Comparison of ENCODE assay signal across 7 cellular contexts in genomic region chr5:88140396-88140862, GRCh38.
DNase-seq lines count a peak whose midpoint lies in the region; ATAC-seq, FAIRE-seq and TF ChIP-seq lines count a peak whose summit lies in the region.

No MANE protein-coding gene starts in this region.

- H3K4me3 ChIP-seq in IMR-90 (ENCODE audit: insufficient read depth, low read depth, low read length) (peak overlapping the region; percentile 44), K562 (peak overlapping the region; percentile 46), kidney (ENCODE audit: low read length in 2 of 2) (peak overlapping the region; percentile 75 to 82), stomach smooth muscle (ENCODE audit: low read length in 2 of 2) (peak overlapping the region; percentile 70 to 78)

- H3K9ac ChIP-seq in IMR-90 (ENCODE audit: low read depth, low read length) (0 out of 2 replicates have a peak overlapping the region, but pooled peaks have one; percentile 45), K562 (ENCODE audit: insufficient read depth in 1 of 2, low read depth in 2 of 2, low read length in 2 of 2) (peak overlapping the region; percentile 48 to 87; a peak in 2 of 4 replicates), kidney (ENCODE audit: low read length in 2 of 2) (no peak overlapping the region), stomach smooth muscle (ENCODE audit: low read length in 2 of 2) (peak overlapping the region in 1 of 2 donors; percentile 48)

- FAIRE-seq in K562 (lab: Jason Lieb, UNC): no peak
- FAIRE-seq in kidney (lab: Jason Lieb, UNC): no peak

- H2BK20ac ChIP-seq in IMR-90 (ENCODE audit: low read depth, low read length): no peak overlapping the region

- POLR2A ChIA-PET in IMR-90 (lab: Charles Lee; ENCODE audit: unreplicated experiment): no interaction called here
- POLR2A ChIA-PET in K562 (lab: Yijun Ruan, JAX): no interaction called here

- H4K5ac ChIP-seq in IMR-90 (ENCODE audit: low read depth, low read length): no peak overlapping the region

- no peak overlapping the region for H4K8ac ChIP-seq in IMR-90 (ENCODE audit: low read depth in 2 of 2, low read length in 2 of 2)

- no peak overlapping the region for H4K91ac ChIP-seq in IMR-90 (ENCODE audit: insufficient read depth, low read depth, low read length)

- ATAC-seq in IMR-90 (ENCODE audit: low read depth) (no peak), K562 (no peak), GM21367 (IDR thresholded peaks at IDR 0.05; ENCODE audit: unreplicated experiment) (no peak), HG02981 (IDR thresholded peaks at IDR 0.05; ENCODE audit: unreplicated experiment) (no peak)

- H2AK5ac ChIP-seq in IMR-90 (ENCODE audit: low read depth, low read length): no peak overlapping the region

- no peak overlapping the region for H2BK5ac ChIP-seq in IMR-90 (ENCODE audit: low read depth, low read length, poor library complexity, severe bottlenecking)

- peak overlapping the region; percentile 63 for H3K4me2 ChIP-seq in IMR-90 (ENCODE audit: low read depth, low read length)
- peak overlapping the region; percentile 92 for H3K4me2 ChIP-seq in K562 (ENCODE audit: insufficient read depth, low read length)

- no peak overlapping the region for H3K18ac ChIP-seq in IMR-90 (ENCODE audit: low read depth, low read length)

- DNase-seq in IMR-90 (no peak), K562 (ENCODE audit: extremely low read depth in 1 of 4, low spot score in 3 of 4) (peak in 1 of 4 experiments; percentile 34), kidney (peak; percentile 72)
- no peak for DNase-seq in effector CD4-positive, alpha-beta T cell

- H2BK15ac ChIP-seq in IMR-90 (ENCODE audit: low read depth, low read length): no peak overlapping the region

- H2BK120ac ChIP-seq in IMR-90 (ENCODE audit: low read depth, low read length): no peak overlapping the region

- no peak overlapping the region for H3K14ac ChIP-seq in IMR-90 (replicated peaks; ENCODE audit: low read depth, low read length)

- no peak overlapping the region for H3K27ac ChIP-seq in IMR-90 (ENCODE audit: insufficient read depth, low read length)
- H3K27ac ChIP-seq in K562 (ENCODE audit: extremely low read depth, low read depth, low read length): no peak overlapping the region
- H3K27ac ChIP-seq in kidney (ENCODE audit: low read depth in 2 of 2, low read length in 2 of 2): no peak overlapping the region
- no peak overlapping the region for H3K27ac ChIP-seq in stomach smooth muscle (ENCODE audit: low read length)

- H3K79me2 ChIP-seq in K562 (ENCODE audit: control insufficient read depth, insufficient read depth, low read length): no peaks in the 10 kb centered on the region

- no peak for TF ChIP-seq EP300 in K562 (IDR thresholded peaks at IDR 0.05; ENCODE audit: low read length)

- H2AK9ac ChIP-seq in IMR-90 (replicated peaks; ENCODE audit: low read depth, low read length, poor library complexity): no peak overlapping the region

- BruUV-seq in IMR-90 (replicated peaks; lab: Mats Ljungman, UMichigan) (no TSS peak), K562 (replicated peaks; lab: Mats Ljungman, UMichigan) (no TSS peak)

- H2AFZ ChIP-seq in IMR-90 (replicated peaks; ENCODE audit: low read length, poor library complexity): peak overlapping the region; percentile 90
- H2AFZ ChIP-seq in K562 (ENCODE audit: low read depth, low read length): peak overlapping the region; percentile 94

- no peaks in the 10 kb centered on the region; the same call in 1 of the 2 replicates for H3K9me1 ChIP-seq in IMR-90 (ENCODE audit: insufficient read depth, low read length)
- H3K9me1 ChIP-seq in K562 (ENCODE audit: control insufficient read depth, insufficient read depth, low read length): no peaks in the 10 kb centered on the region

- TF ChIP-seq POLR2A in IMR-90 (IDR thresholded peaks at IDR 0.05; ENCODE audit: low read depth, low read length) (no peak), K562 (conservative IDR thresholded peaks at IDR 0.05) (no peak)

- H3K27me3 ChIP-seq in IMR-90 (ENCODE audit: control insufficient read depth, insufficient read depth, low read length) (peaks cover 43% of the 10 kb centered on the region), K562 (ENCODE audit: control insufficient read depth in 2 of 2, insufficient read depth in 2 of 2, low read length in 2 of 2) (peaks cover 19 to 24% of the 10 kb centered on the region in 2 experiments; a peak in 4 of 5 replicates), stomach smooth muscle (ENCODE audit: control insufficient read depth in 1 of 2, insufficient read depth in 2 of 2, low read length in 2 of 2) (peaks cover 40 to 54% of the 10 kb centered on the region in 2 donors)

- CTCF ChIA-PET in IMR-90 (lab: Yijun Ruan, JAX) (no interaction called here), K562 (lab: Yijun Ruan, JAX; ENCODE audit: low intra/inter-chr PET ratio) (no interaction called here)

- TF ChIP-seq RAD21 in IMR-90 (IDR thresholded peaks at IDR 0.05; ENCODE audit: low read length) (no peak), K562 (CRISPR knock-in tag; conservative IDR thresholded peaks at IDR 0.05 in 1 of 2, IDR thresholded peaks at IDR 0.05 in 1 of 2) (no peak)

- H3K4ac ChIP-seq in IMR-90 (ENCODE audit: low read depth, low read length): no peak overlapping the region

- dilution Hi-C loops in IMR-90 (cut with HindIII; ENCODE audit: low sequenced_read_pairs, unreplicated experiment): no loop called here

- H3K56ac ChIP-seq in IMR-90 (ENCODE audit: extremely low read depth, insufficient read depth, low read length): no peak overlapping the region

- H4K20me1 ChIP-seq in IMR-90 (ENCODE audit: insufficient read depth, low read length): no peaks in the 10 kb centered on the region
- no peaks in the 10 kb centered on the region for H4K20me1 ChIP-seq in K562 (replicated peaks; ENCODE audit: control insufficient read depth, insufficient read depth, low read length)

- H3K9me3 ChIP-seq in IMR-90 (ENCODE audit: control insufficient read depth, insufficient read depth, low read length): peaks cover 2% of the 10 kb centered on the region; the same call in 1 of the 2 replicates
- no peaks in the 10 kb centered on the region for H3K9me3 ChIP-seq in K562 (replicated peaks; ENCODE audit: control insufficient read depth, insufficient read depth, low read depth, low read length)
- peaks cover 0 to 3% of the 10 kb centered on the region in 2 donors for H3K9me3 ChIP-seq in kidney (ENCODE audit: control insufficient read depth in 1 of 2, low read length in 2 of 2)
- no peaks in the 10 kb centered on the region for H3K9me3 ChIP-seq in stomach smooth muscle (ENCODE audit: control insufficient read depth in 2 of 2, low read length in 2 of 2)

- no peaks in the 10 kb centered on the region for H3K36me3 ChIP-seq in IMR-90 (ENCODE audit: control insufficient read depth, insufficient read depth, low read length)
- no peaks in the 10 kb centered on the region for H3K36me3 ChIP-seq in K562 (ENCODE audit: control insufficient read depth, insufficient read depth, low read length)
- H3K36me3 ChIP-seq in kidney (ENCODE audit: control insufficient read depth in 1 of 2, insufficient read depth in 2 of 2, low read length in 2 of 2): no peaks in the 10 kb centered on the region
- H3K36me3 ChIP-seq in stomach smooth muscle (ENCODE audit: control insufficient read depth in 2 of 2, insufficient read depth in 2 of 2, low read length in 2 of 2): no peaks in the 10 kb centered on the region

- intact Hi-C loops in IMR-90 (cut with micrococcal nuclease) (loop anchor here (2.0 kb wide), 1 partner anchor 550 kb away; no protein-coding TSS in a partner anchor), K562 (cut with micrococcal nuclease) (loop anchor here (5.0 to 10.0 kb wide), 5 partner anchors 127 to 542 kb away; partner anchors contain the start of gene TMEM161B), kidney (cut with DNase I) (loop anchor here (10.0 kb wide), 1 partner anchor 544 kb away; no protein-coding TSS in a partner anchor)

- H3K79me1 ChIP-seq in IMR-90 (ENCODE audit: low read depth in 1 of 2, low read length in 2 of 2): no peaks in the 10 kb centered on the region

- no peak overlapping the region for H3K23ac ChIP-seq in IMR-90 (ENCODE audit: low read depth, low read length)

- 0% methylated on average over 1 of the region's 16 CpGs; no CpG with 5 or more reads in 1 of the 2 experiments for WGBS in IMR-90 (ENCODE audit: extremely low coverage in 2 of 2, insufficient read length in 1 of 2), 2 experiments
- 32% methylated on average over 16 of the region's 16 CpGs for WGBS in K562 (ENCODE audit: insufficient coverage, low coverage, missing lambda C conversion rate)

- H3K4me1 ChIP-seq in IMR-90 (ENCODE audit: control insufficient read depth, insufficient read depth, low read length) (no peaks in the 10 kb centered on the region), K562 (replicated peaks in 1 of 2; ENCODE audit: control insufficient read depth in 2 of 2, insufficient read depth in 2 of 2, low read length in 2 of 2) (peaks cover 3 to 7% of the 10 kb centered on the region in 2 experiments; a peak in 4 of 5 replicates), kidney (ENCODE audit: control insufficient read depth in 1 of 2, insufficient read depth in 1 of 2, low read depth in 1 of 2, low read length in 2 of 2) (peaks cover 3 to 19% of the 10 kb centered on the region in 2 donors), stomach smooth muscle (ENCODE audit: control insufficient read depth, insufficient read depth, low read length) (peaks cover 24% of the 10 kb centered on the region)

- no peak for TF ChIP-seq CTCF in IMR-90 (conservative IDR thresholded peaks at IDR 0.05; ENCODE audit: low read depth, low read length)
- no peak for TF ChIP-seq CTCF in K562 (IDR thresholded peaks at IDR 0.05 in 2 of 3, conservative IDR thresholded peaks at IDR 0.05 in 1 of 3; ENCODE audit: insufficient read depth in 2 of 3, low read depth in 1 of 3, low read length in 3 of 3)
- no peak for TF ChIP-seq CTCF in kidney (IDR thresholded peaks at IDR 0.05; ENCODE audit: borderline replicate concordance, extremely low read depth, insufficient read depth)

- in situ Hi-C loops in IMR-90 (cut with MboI; ENCODE audit: low sequenced_read_pairs): loop anchor here (5.0 kb wide), 1 partner anchor 547 kb away; no protein-coding TSS in a partner anchor
- in situ Hi-C loops in K562 (cut with MboI): loop anchor here (10.0 kb wide), 1 partner anchor 534 kb away; no protein-coding TSS in a partner anchor

TF ChIP-seq in IMR-90, 13 proteins besides CTCF, POLR2A, EP300 and RAD21 (continues in another document):
- TF ChIP-seq FOS (IDR thresholded peaks at IDR 0.05; ENCODE audit: low read depth, low read length) (no peak), SMC3 (IDR thresholded peaks at IDR 0.05; ENCODE audit: low read depth, low read length) (no peak), BHLHE40 (IDR thresholded peaks at IDR 0.05; ENCODE audit: low read depth, low read length) (no peak), RCOR1 (IDR thresholded peaks at IDR 0.05; ENCODE audit: insufficient replicate concordance, low read length) (no peak), RFX5 (IDR thresholded peaks at IDR 0.05; ENCODE audit: low read depth, low read length) (no peak)

TF ChIP-seq in K562, 482 proteins besides CTCF, POLR2A, EP300 and RAD21 (continues in another document):
- no peak for TF ChIP-seq IRF2 (CRISPR knock-in tag; IDR thresholded peaks at IDR 0.05)

Comparison
In these comparisons a context has a peak if more than half of its experiments do, and no peak if none do; other contexts are left out.
1. H3K9ac ChIP-seq: peak in IMR-90 (single experiment) and K562 (2 of 2); none in kidney (0 of 2).
2. Peak in every context shown above with its lines, with median percentiles within 50 percentile points of each other: H3K4me3 ChIP-seq.